ENCODE assay signal across 31 cellular contexts in the genomic region with DNA sequence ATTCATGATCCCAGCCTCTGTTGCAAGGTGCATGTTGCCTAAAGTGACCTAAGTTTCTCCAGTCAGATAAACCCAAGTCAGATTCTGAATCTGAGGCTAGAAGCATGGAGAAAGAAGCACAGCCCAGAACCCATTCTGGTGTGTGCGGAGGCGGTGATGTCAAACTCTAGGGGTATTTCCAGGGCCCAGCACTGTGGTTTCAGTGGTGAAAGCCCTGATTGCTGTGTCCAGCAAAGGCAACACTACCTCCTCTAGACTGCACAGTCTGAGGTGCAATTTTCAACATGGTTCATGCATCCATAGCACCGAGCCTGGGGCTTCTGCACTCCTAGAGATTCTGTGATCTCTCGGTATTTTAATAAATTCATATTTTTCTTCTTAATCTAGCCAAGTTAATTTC.
"Had no signal": no experiment of that assay in that cellular context is flagged by ENCODE, and none has a peak within 500 bp of the region (broad histone marks: within the 10 kb centered on the region; RNA-seq: fewer than 3 reads in every experiment).

No MANE protein-coding gene starts in this region.

- FAIRE-seq: colon had no signal

- H3K9me3 ChIP-seq: body of pancreas, esophagus muscularis mucosa, gastrocnemius medialis, heart left ventricle had no signal

- H3K36me3 ChIP-seq: esophagus muscularis mucosa, gastrocnemius medialis, heart left ventricle, WERI-Rb-1 had no signal

- ATAC-seq: activated CD4-positive, CD25-positive, alpha-beta regulatory T cell treated with anti-CD3 and anti-CD28 coated beads, Interleukin-2, amount 50 U/mL, for 24 hours; activated CD8-positive, alpha-beta T cell treated with anti-CD3 and anti-CD28 coated beads for 36 hours; activated T-helper 17 cell treated with anti-CD3 and anti-CD28 coated beads, Interleukin-2, amount 50 U/mL, for 72 hours; body of pancreas; effector memory CD8-positive, alpha-beta T cell; foreskin keratinocyte; gastrocnemius medialis; heart left ventricle had no signal

- H3K27ac ChIP-seq: body of pancreas, esophagus muscularis mucosa, foreskin keratinocyte, gastrocnemius medialis, heart left ventricle, WERI-Rb-1 had no signal

- DNase-seq: activated B cell treated with CpG ODN at 0.5 μM for 24 hours; activated CD4-positive, alpha-beta T cell treated with anti-CD3 and anti-CD28 coated beads for 48 hours; activated CD4-positive, alpha-beta T cell treated with anti-CD3 and anti-CD28 coated beads, Interleukin-2, amount 50 U/mL, for 1 hour; activated CD4-positive, alpha-beta T cell treated with anti-CD3 and anti-CD28 coated beads, Interleukin-2, amount 50 U/mL, for 48 hours; activated CD8-positive, alpha-beta memory T cell treated with anti-CD3 and anti-CD28 coated beads for 24 hours; activated CD8-positive, alpha-beta T cell treated with anti-CD3 and anti-CD28 coated beads for 36 hours; activated effector memory CD4-positive, alpha-beta T cell treated with Interleukin-2 at 50 U/mL for 16 hours; activated gamma-delta T cell treated with Interleukin-2 at 50 U/mL for 16 hours; activated naive CD4-positive, alpha-beta T cell treated with anti-CD3 and anti-CD28 coated beads, Interleukin-2, amount 50 U/mL, for 16 hours; activated naive CD4-positive, alpha-beta T cell treated with Interleukin-2 at 50 U/mL for 16 hours; activated T-cell treated with anti-CD3 and anti-CD28 coated beads, Interleukin-2, amount 50 U/mL, for 4 hours; amniotic stem cell; anterior cingulate cortex; body of pancreas; caudate nucleus; cortex of kidney; dermis blood vessel endothelial cell; effector CD4-positive, alpha-beta T cell; effector memory CD8-positive, alpha-beta T cell; erythroblast; foreskin keratinocyte; gastrocnemius medialis; glutamatergic neuron; heart left ventricle; hypothalamus; T1000; WERI-Rb-1 had no signal

- H3K4me3 ChIP-seq: body of pancreas, esophagus muscularis mucosa, gastrocnemius medialis, heart left ventricle had no signal

- H3K4me1 ChIP-seq: esophagus muscularis mucosa, foreskin keratinocyte, gastrocnemius medialis, heart left ventricle had no signal

- H3K27me3 ChIP-seq: body of pancreas, esophagus muscularis mucosa, foreskin keratinocyte, gastrocnemius medialis, heart left ventricle had no signal
